ENCODE assay signal across 10 cellular contexts in the genomic region with DNA sequence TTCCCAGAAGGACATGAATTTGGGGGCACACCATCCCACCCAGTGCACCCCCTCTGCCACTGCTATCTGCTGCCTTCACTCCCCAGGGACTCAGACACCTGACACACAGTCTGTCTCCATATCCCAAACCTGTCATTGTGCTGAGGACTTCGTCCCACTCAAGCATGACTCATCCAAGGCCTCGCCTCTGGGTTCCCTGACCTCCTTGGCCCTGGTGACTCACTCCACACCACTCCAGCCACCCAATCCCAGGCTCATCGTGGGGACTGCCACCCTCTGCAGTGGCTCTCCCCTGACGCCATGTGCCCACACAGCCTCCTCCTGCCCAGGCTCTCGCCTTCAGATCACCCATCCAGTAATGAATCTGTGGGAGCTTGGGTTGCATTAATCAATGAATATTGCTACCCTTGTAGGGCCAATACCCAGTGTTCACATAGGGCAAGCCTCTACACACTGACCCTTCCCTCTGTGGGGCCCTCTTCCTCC. TPM values are rescaled to one million over a fixed set of nuclear protein-coding genes. Genes with fewer than 3 reads are reported as not detected.
DNase-seq lines count a peak whose midpoint lies in the region; TF ChIP-seq lines count a peak whose summit lies in the region.
"Had no signal": no experiment of that assay in that cellular context is flagged by ENCODE, and none has a peak within 500 bp of the region (broad histone marks: within the 10 kb centered on the region; RNA-seq: fewer than 3 reads in every experiment).

No MANE protein-coding gene starts in this region.

- BruUV-seq in OCI-LY7 (replicated peaks; lab: Mats Ljungman, UMichigan): no TSS peak

- CTCF ChIA-PET in OCI-LY7 (lab: Charles Lee; ENCODE audit: unreplicated experiment): no interaction called here

- no peaks in the 10 kb centered on the region for H3K9me2 ChIP-seq in OCI-LY7 (ENCODE audit: insufficient read depth, low read length)

- TF ChIP-seq CTCF in fibroblast of lung (conservative IDR thresholded peaks at IDR 0.05 in 1 of 2, IDR thresholded peaks at IDR 0.05 in 1 of 2; ENCODE audit: low read depth in 1 of 2, low read length in 2 of 2): no peak
- TF ChIP-seq CTCF in OCI-LY7 (conservative IDR thresholded peaks at IDR 0.05; ENCODE audit: low read length): no peak

- H3K4me1 ChIP-seq in fibroblast of lung (ENCODE audit: control insufficient read depth, extremely low read depth, insufficient read depth, low read length) (peaks cover 5% of the 10 kb centered on the region), OCI-LY7 (ENCODE audit: insufficient read depth, low read length, poor library complexity, severe bottlenecking) (peaks cover 8% of the 10 kb centered on the region)

- peak; percentile 40 for DNase-seq in activated CD4-positive, alpha-beta T cell treated with anti-CD3 and anti-CD28 coated beads for 48 hours
- DNase-seq in activated CD4-positive, alpha-beta T cell treated with anti-CD3 and anti-CD28 coated beads for 1 hour: no peak
- DNase-seq in OCI-M1 (lab: John Stamatoyannopoulos, UW): peak; percentile 14
- DNase-seq in fibroblast of lung (ENCODE audit: low read depth in 2 of 2): peak; percentile 57 to 70
- peak; percentile 9 for DNase-seq in stimulated activated CD8-positive, alpha-beta memory T cell treated with anti-CD3 and anti-CD28 coated beads, Interleukin-4, amount 100 ng/mL, for 24 hours (ENCODE audit: low read depth)
- no peak for DNase-seq in OCI-LY7 (ENCODE audit: low spot score)
- DNase-seq in middle frontal gyrus (ENCODE audit: extremely low spot score, low spot score): no peak
- no peak for DNase-seq in midbrain (lab: John Stamatoyannopoulos, UW)
- DNase-seq: KG1, naive B cell had no signal

- intact Hi-C loops in OCI-LY7 (cut with micrococcal nuclease; ENCODE audit: unreplicated experiment): no loop called here

- H3K9me3 ChIP-seq in fibroblast of lung (ENCODE audit: control insufficient read depth, insufficient read depth, low read depth, low read length) (no peaks in the 10 kb centered on the region), OCI-LY7 (ENCODE audit: low read length) (no peaks in the 10 kb centered on the region)

- H3K27me3 ChIP-seq in fibroblast of lung (ENCODE audit: control insufficient read depth, insufficient read depth, low read length): no peaks in the 10 kb centered on the region

- H3K27ac ChIP-seq in fibroblast of lung (ENCODE audit: insufficient read depth, low read length) (no peak overlapping the region), OCI-LY7 (ENCODE audit: low read depth, low read length, poor library complexity, severe bottlenecking) (no peak overlapping the region)

- no peak overlapping the region for H3K9ac ChIP-seq in fibroblast of lung (ENCODE audit: insufficient read depth, low read length)

- no peak overlapping the region for H3K4me2 ChIP-seq in fibroblast of lung (ENCODE audit: extremely low read depth, insufficient read depth, low read length)
- H3K4me2 ChIP-seq in OCI-LY7 (ENCODE audit: low read length): no peak overlapping the region

- H4K20me1 ChIP-seq in fibroblast of lung (ENCODE audit: control insufficient read depth, extremely low read depth, insufficient read depth, low read length) (no peaks in the 10 kb centered on the region), OCI-LY7 (ENCODE audit: insufficient read depth, low read length) (no peaks in the 10 kb centered on the region)

- H3K36me3 ChIP-seq in fibroblast of lung (ENCODE audit: control insufficient read depth, insufficient read depth, low read length) (no peaks in the 10 kb centered on the region), OCI-LY7 (ENCODE audit: insufficient read depth, low read length) (no peaks in the 10 kb centered on the region)

- no peaks in the 10 kb centered on the region for H3K79me2 ChIP-seq in fibroblast of lung (ENCODE audit: control insufficient read depth, insufficient read depth, low read length)
- no peaks in the 10 kb centered on the region for H3K79me2 ChIP-seq in OCI-LY7 (ENCODE audit: insufficient read depth, low read depth, low read length)

- H3K4me3 ChIP-seq in fibroblast of lung (replicated peaks in 1 of 4; ENCODE audit: control extremely low read depth in 1 of 4, insufficient read depth in 1 of 4, low read depth in 3 of 4, low read length in 4 of 4) (no peak overlapping the region), OCI-LY7 (ENCODE audit: low read depth, low read length, poor library complexity, severe bottlenecking) (no peak overlapping the region)

- POLR2A ChIA-PET in OCI-LY7 (lab: Charles Lee): no interaction called here

- H2AFZ ChIP-seq in fibroblast of lung (ENCODE audit: low read length) (no peak overlapping the region), OCI-LY7 (ENCODE audit: low read length) (no peak overlapping the region)

RNA-seq across cellular contexts. Expression of gene INSIG1, which starts 6.6 kb away (rescaled TPM):
- total RNA-seq in fibroblast of lung: 193 and 353 TPM in 2 replicates
- polyA plus RNA-seq in fibroblast of lung: 170 and 216 TPM in 2 replicates
- 141 and 158 TPM in 2 replicates for polyA plus RNA-seq in fibroblast of lung (2012)
- 191 and 255 TPM in 2 replicates for polyA minus RNA-seq in fibroblast of lung (ENCODE audit: low replicate concordance)
- 105 and 122 TPM in 2 replicates for total RNA-seq in OCI-LY7 (2014; rRNA removed; shearing (Covaris generic))
- total RNA-seq in OCI-LY7 (2022): 164 and 166 TPM in 2 replicates

Comparison
In these comparisons a context has a peak if more than half of its experiments do, and no peak if none do; other contexts are left out.
1. DNase-seq: peak in activated CD4-positive, alpha-beta T cell treated with anti-CD3 and anti-CD28 coated beads for 48 hours (single experiment), OCI-M1 (single experiment), fibroblast of lung (2 of 2) and stimulated activated CD8-positive, alpha-beta memory T cell treated with anti-CD3 and anti-CD28 coated beads, Interleukin-4, amount 100 ng/mL, for 24 hours (single experiment); none in activated CD4-positive, alpha-beta T cell treated with anti-CD3 and anti-CD28 coated beads for 1 hour (single experiment), OCI-LY7 (single experiment), middle frontal gyrus (single experiment) and midbrain (single experiment).